11 cellular contexts compared by ENCODE assay signal in genomic region chr5:133993152-133993548, GRCh38. TPM values are rescaled to one million over a fixed set of nuclear protein-coding genes. Genes with fewer than 3 reads are reported as not detected.
A peak's percentile ranks its signal among the peaks of the same experiment; 100 is the strongest.
DNase-seq lines count a peak whose midpoint lies in the region; ATAC-seq and TF ChIP-seq lines count a peak whose summit lies in the region.
"Had no signal": no experiment of that assay in that cellular context is flagged by ENCODE, and none has a peak within 500 bp of the region (broad histone marks: within the 10 kb centered on the region; RNA-seq: fewer than 3 reads in every experiment).

No MANE protein-coding gene starts in this region.

- H3K36me3 Mint-ChIP-seq in HFFc6 (ENCODE audit: low read depth) (peaks cover 15% of the 10 kb centered on the region), T-cell (peaks cover 18% of the 10 kb centered on the region)
- H3K36me3 Mint-ChIP-seq in naive thymus-derived CD4-positive, alpha-beta T cell: peaks cover 4 to 21% (median 6%) of the 10 kb centered on the region in 5 donors
- H3K36me3 Mint-ChIP-seq in natural killer cell treated with Interleukin-12 subunit alpha and Interleukin-12 subunit beta and Interleukin-15 and Interleukin-18, amount 100 ng/mL, for 72 hours: peaks cover 4% of the 10 kb centered on the region

- peaks cover 3 to 9% of the 10 kb centered on the region in 2 donors for H3K4me1 ChIP-seq in naive thymus-derived CD4-positive, alpha-beta T cell (ENCODE audit: control insufficient read depth in 2 of 2, insufficient read depth in 2 of 2, low read length in 2 of 2)

- CTCF ChIA-PET in naive thymus-derived CD4-positive, alpha-beta T cell (lab: Charles Lee): interaction anchor here (0.6 to 1.1 kb wide), 4 partner anchors 13 to 352 kb away, joined by 3 to 4 read pairs (median 3); no protein-coding TSS in a partner anchor
- CTCF ChIA-PET in T-cell (lab: Charles Lee): no interaction called here

- POLR2A ChIA-PET in naive thymus-derived CD4-positive, alpha-beta T cell (lab: Charles Lee): interaction anchor here (0.5 to 1.1 kb wide), 3 partner anchors 12 to 957 kb away, joined by 3 to 4 read pairs (median 3); partner anchors contain the start of gene VDAC1
- POLR2A ChIA-PET in T-cell (lab: Charles Lee): interaction anchor here (0.5 to 2.0 kb wide), 2 partner anchors 10 to 407 kb away, joined by 4 to 6 read pairs; no protein-coding TSS in a partner anchor

- H3K27me3 Mint-ChIP-seq in HFFc6 (ENCODE audit: insufficient read depth) (peaks cover 1% of the 10 kb centered on the region; the same call in 1 of the 2 replicates), T-cell (no peaks in the 10 kb centered on the region)
- H3K27me3 Mint-ChIP-seq in naive thymus-derived CD4-positive, alpha-beta T cell: no peaks in the 10 kb centered on the region
- no peaks in the 10 kb centered on the region for H3K27me3 Mint-ChIP-seq in natural killer cell treated with Interleukin-12 subunit alpha and Interleukin-12 subunit beta and Interleukin-15 and Interleukin-18, amount 100 ng/mL, for 72 hours

- H3K27me3 ChIP-seq in brain microvascular endothelial cell (replicated peaks): no peaks in the 10 kb centered on the region
- no peaks in the 10 kb centered on the region for H3K27me3 ChIP-seq in naive thymus-derived CD4-positive, alpha-beta T cell (ENCODE audit: control insufficient read depth in 2 of 2, insufficient read depth in 2 of 2, low read length in 2 of 2)
- H3K27me3 ChIP-seq: gastroesophageal sphincter, SJCRH30 had no signal

- H3K27ac Mint-ChIP-seq in HFFc6 (peak overlapping the region; percentile 71), T-cell (no peak overlapping the region)
- H3K27ac Mint-ChIP-seq in naive thymus-derived CD4-positive, alpha-beta T cell: peak overlapping the region in 3 of 9 donors; percentile 21 to 63 (median 55)
- no peak overlapping the region for H3K27ac Mint-ChIP-seq in natural killer cell treated with Interleukin-12 subunit alpha and Interleukin-12 subunit beta and Interleukin-15 and Interleukin-18, amount 100 ng/mL, for 72 hours

- no peaks in the 10 kb centered on the region for H3K9me3 ChIP-seq in naive thymus-derived CD4-positive, alpha-beta T cell (ENCODE audit: control insufficient read depth in 2 of 3, low read length in 3 of 3)
- H3K9me3 ChIP-seq: gastroesophageal sphincter, SJCRH30 had no signal

- in situ Hi-C loops in brain microvascular endothelial cell (cut with HindIII; ENCODE audit: low pct_ligation_motif_present, low sequenced_read_pairs): no loop called here

- ATAC-seq in GM21723 (IDR thresholded peaks at IDR 0.05; ENCODE audit: unreplicated experiment) (no peak), T-cell (replicated peaks in 1 of 4) (no peak)
- no peak for ATAC-seq in naive thymus-derived CD4-positive, alpha-beta T cell
- ATAC-seq in natural killer cell treated with Interleukin-12 subunit alpha and Interleukin-12 subunit beta and Interleukin-15 and Interleukin-18, amount 100 ng/mL, for 72 hours: no peak

- H3K36me3 ChIP-seq in brain microvascular endothelial cell (replicated peaks): peaks cover 30% of the 10 kb centered on the region
- peaks cover 5 to 31% (median 8%) of the 10 kb centered on the region in 3 experiments for H3K36me3 ChIP-seq in naive thymus-derived CD4-positive, alpha-beta T cell (ENCODE audit: control insufficient read depth in 2 of 3, insufficient read depth in 3 of 3, low read length in 3 of 3)

- peak overlapping the region; percentile 47 for H3K4me3 Mint-ChIP-seq in HFFc6
- H3K4me3 Mint-ChIP-seq in naive thymus-derived CD4-positive, alpha-beta T cell: no peak overlapping the region
- H3K4me3 Mint-ChIP-seq in natural killer cell treated with Interleukin-12 subunit alpha and Interleukin-12 subunit beta and Interleukin-15 and Interleukin-18, amount 100 ng/mL, for 72 hours: no peak overlapping the region
- H3K4me3 Mint-ChIP-seq in T-cell: no peak overlapping the region

- H3K9me3 Mint-ChIP-seq in HFFc6 (no peaks in the 10 kb centered on the region), T-cell (no peaks in the 10 kb centered on the region)
- no peaks in the 10 kb centered on the region for H3K9me3 Mint-ChIP-seq in naive thymus-derived CD4-positive, alpha-beta T cell
- H3K9me3 Mint-ChIP-seq in natural killer cell treated with Interleukin-12 subunit alpha and Interleukin-12 subunit beta and Interleukin-15 and Interleukin-18, amount 100 ng/mL, for 72 hours: no peaks in the 10 kb centered on the region

- DNase-seq in HFFc6: peak; percentile 56
- peak; percentile 53 for DNase-seq in brain microvascular endothelial cell
- DNase-seq in myocyte (ENCODE audit: low read depth): peak; percentile 63
- no peak for DNase-seq in naive thymus-derived CD4-positive, alpha-beta T cell
- DNase-seq in natural killer cell treated with Interleukin-12 subunit alpha and Interleukin-12 subunit beta and Interleukin-15 and Interleukin-18, amount 100 ng/mL, for 72 hours (ENCODE audit: low spot score): no peak
- DNase-seq in T-cell: no peak
- DNase-seq: SJCRH30; stimulated activated CD8-positive, alpha-beta memory T cell treated with anti-CD3 and anti-CD28 coated beads, Interleukin-4, amount 100 ng/mL, for 48 hours had no signal

- TF ChIP-seq CTCF in C4-2B (conservative IDR thresholded peaks at IDR 0.05) (no peak), HFFc6 (IDR thresholded peaks at IDR 0.05) (no peak), brain microvascular endothelial cell (IDR thresholded peaks at IDR 0.05; ENCODE audit: low read depth, low read length, missing control alignments) (no peak)

- H3K27ac ChIP-seq in C4-2B (peak overlapping the region; percentile 60; the same call in 1 of the 2 replicates), brain microvascular endothelial cell (no peak overlapping the region)
- H3K27ac ChIP-seq in naive thymus-derived CD4-positive, alpha-beta T cell (ENCODE audit: low read depth, low read length): no peak overlapping the region
- H3K27ac ChIP-seq: SJCRH30 had no signal

- intact Hi-C loops in naive thymus-derived CD4-positive, alpha-beta T cell (cut with micrococcal nuclease): no loop called here

- H3K4me3 ChIP-seq in brain microvascular endothelial cell (ENCODE audit: low read depth, low read length): no peak overlapping the region
- H3K4me3 ChIP-seq in naive thymus-derived CD4-positive, alpha-beta T cell (ENCODE audit: low read length): no peak overlapping the region
- H3K4me3 ChIP-seq: gastroesophageal sphincter, SJCRH30 had no signal

- H3K4me1 Mint-ChIP-seq in HFFc6 (ENCODE audit: low read depth) (peaks cover 52% of the 10 kb centered on the region), T-cell (peaks cover 42 to 48% (median 45%) of the 10 kb centered on the region in 3 donors)
- peaks cover 25 to 52% (median 41%) of the 10 kb centered on the region in 7 donors for H3K4me1 Mint-ChIP-seq in naive thymus-derived CD4-positive, alpha-beta T cell
- H3K4me1 Mint-ChIP-seq in natural killer cell treated with Interleukin-12 subunit alpha and Interleukin-12 subunit beta and Interleukin-15 and Interleukin-18, amount 100 ng/mL, for 72 hours (ENCODE audit: low read depth in 2 of 2): peaks cover 14 to 27% of the 10 kb centered on the region in 2 donors

RNA-seq across cellular contexts. Expression of gene VDAC1, which starts 11.6 kb away (rescaled TPM):
- total RNA-seq in HFFc6 (2021; fragmentation: NEBNext Ultra II Directional; extraction: Animal tissue kit (Norgen Biotek cat#: 25700)): 100 to 1,000 TPM; 276 to 324 (median 316) TPM
- 402 and 504 TPM in 2 replicates for total RNA-seq in myocyte
- 326 TPM for polyA plus RNA-seq in myocyte (2012)
- 100 to 1,000 TPM in 1 of 5 experiments, 10 to 100 TPM in 4; 37.8 to 259 (median 43.7) TPM for total RNA-seq in naive thymus-derived CD4-positive, alpha-beta T cell
- 10 to 100 TPM; 66.9 to 75.0 TPM for polyA plus RNA-seq in naive thymus-derived CD4-positive, alpha-beta T cell
- 100 to 1,000 TPM; 325 to 329 TPM for total RNA-seq in natural killer cell treated with Interleukin-12 subunit alpha and Interleukin-12 subunit beta and Interleukin-15 and Interleukin-18, amount 100 ng/mL, for 72 hours
- 10 to 100 TPM; 45.8 to 58.7 (median 54.6) TPM for total RNA-seq in T-cell

RNA-seq across cellular contexts. Expression of gene C5orf15, which starts 24.7 kb away (rescaled TPM):
- total RNA-seq in HFFc6 (2021; fragmentation: NEBNext Ultra II Directional; extraction: Animal tissue kit (Norgen Biotek cat#: 25700)): 10 to 100 TPM; 46.2 to 63.5 (median 57.2) TPM
- total RNA-seq in myocyte: 106 and 113 TPM in 2 replicates
- 93.2 TPM for polyA plus RNA-seq in myocyte (2012)
- total RNA-seq in naive thymus-derived CD4-positive, alpha-beta T cell: 10 to 100 TPM; 11.1 to 33.6 (median 17.9) TPM
- 10 to 100 TPM; 16.2 to 18.2 TPM for polyA plus RNA-seq in naive thymus-derived CD4-positive, alpha-beta T cell
- 10 to 100 TPM; 16.7 to 41.6 TPM for total RNA-seq in natural killer cell treated with Interleukin-12 subunit alpha and Interleukin-12 subunit beta and Interleukin-15 and Interleukin-18, amount 100 ng/mL, for 72 hours
- total RNA-seq in T-cell: 10 to 100 TPM; 12.6 to 14.7 (median 14.5) TPM

Comparison
In these comparisons a context has a peak if more than half of its experiments do, and no peak if none do; other contexts are left out.
1. DNase-seq: peak in HFFc6 (single experiment), brain microvascular endothelial cell (single experiment) and myocyte (single experiment); none in naive thymus-derived CD4-positive, alpha-beta T cell (0 of 9), natural killer cell treated with Interleukin-12 subunit alpha and Interleukin-12 subunit beta and Interleukin-15 and Interleukin-18, amount 100 ng/mL, for 72 hours (single experiment) and T-cell (0 of 34).